ENCODE assay signal across 22 cellular contexts in the genomic region with DNA sequence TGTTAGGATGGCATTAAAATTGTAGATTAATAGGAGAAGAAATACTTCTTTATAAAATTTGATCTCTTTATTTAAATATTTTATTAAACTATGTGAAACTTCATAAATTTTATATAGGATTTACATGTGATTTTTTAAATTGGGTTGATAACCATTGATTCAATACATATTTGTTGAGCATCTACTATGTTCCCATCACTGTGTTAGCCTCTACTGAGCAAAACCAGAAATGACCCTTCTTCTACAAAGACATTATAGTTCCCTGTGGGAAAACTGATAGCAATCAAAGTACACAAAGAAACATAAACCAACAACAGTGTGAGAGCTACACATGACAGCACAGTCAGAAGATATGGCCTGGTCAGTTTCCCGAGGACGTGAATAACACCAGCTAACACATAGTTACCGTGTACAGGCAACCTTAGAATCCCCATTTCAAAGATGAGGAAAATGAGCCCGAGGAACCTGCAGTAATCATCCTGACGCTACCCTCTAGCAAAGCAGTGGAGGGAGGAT. TPM values are rescaled to one million over a fixed set of nuclear protein-coding genes. Genes with fewer than 3 reads are reported as not detected.
DNase-seq lines count a peak whose midpoint lies in the region; ATAC-seq, FAIRE-seq and TF ChIP-seq lines count a peak whose summit lies in the region.
"Had no signal": no experiment of that assay in that cellular context is flagged by ENCODE, and none has a peak within 500 bp of the region (broad histone marks: within the 10 kb centered on the region; RNA-seq: fewer than 3 reads in every experiment).

No MANE protein-coding gene starts in this region.

- intact Hi-C loops in mucosa of descending colon (cut with DNase I, micrococcal nuclease): no loop called here

- H3K4me1 ChIP-seq in HEK293 (ENCODE audit: control insufficient read depth, insufficient read depth, low read length) (no peaks in the 10 kb centered on the region; the same call in 1 of the 2 replicates), mucosa of descending colon (ENCODE audit: low read depth) (no peaks in the 10 kb centered on the region)
- H3K4me1 ChIP-seq: A549, BE2C had no signal

- no peak for ATAC-seq in mucosa of descending colon
- ATAC-seq in HG02623 (IDR thresholded peaks at IDR 0.05; ENCODE audit: unreplicated experiment): no peak
- ATAC-seq: A549 had no signal

- no peak overlapping the region for H3K27ac ChIP-seq in HEK293 (ENCODE audit: extremely low read depth, low read depth, low read length)
- H3K27ac ChIP-seq: 22Rv1, A549, BLaER1 had no signal

- CTCF ChIA-PET in HEK293 (lab: Yijun Ruan, JAX): no interaction called here

- POLR2A ChIA-PET in HEK293 (lab: Yijun Ruan, JAX): no interaction called here

- TF ChIP-seq CTCF in D721Med (IDR thresholded peaks at IDR 0.05; ENCODE audit: insufficient read depth, missing control alignments) (no peak), HEK293 (tag by site-specific recombination; IDR thresholded peaks at IDR 0.05) (no peak), LNCaP clone FGC (IDR thresholded peaks at IDR 0.05; ENCODE audit: control insufficient read depth, extremely low read depth, insufficient read depth) (no peak), mucosa of descending colon (IDR thresholded peaks at IDR 0.05) (no peak)

- peaks cover 0 to 4% of the 10 kb centered on the region in 2 experiments; a peak in 1 of 3 replicates for H3K36me3 ChIP-seq in HEK293 (ENCODE audit: control insufficient read depth in 2 of 2, insufficient read depth in 1 of 2, low read length in 2 of 2)
- no peaks in the 10 kb centered on the region for H3K36me3 ChIP-seq in mucosa of descending colon (ENCODE audit: low read depth)
- H3K36me3 ChIP-seq: BE2C had no signal

- DNase-seq in D721Med (ENCODE audit: insufficient read length, low spot score): no peak
- DNase-seq in LNCaP clone FGC (ENCODE audit: low read depth): peak; percentile 34
- DNase-seq in frontal cortex (ENCODE audit: low spot score in 2 of 2): no peak
- no peak for DNase-seq in mucosa of descending colon
- DNase-seq in Ammon's horn (ENCODE audit: low spot score): no peak
- DNase-seq in NOMO-1 treated with DMSO at 0.1 percent for 48 hours (lab: John Stamatoyannopoulos, UW; ENCODE audit: unreplicated experiment): no peak
- DNase-seq: AML-193; BE2C; C1 segment of cervical spinal cord; CD4-positive, alpha-beta memory T cell; CD4-positive, CD25-positive, alpha-beta regulatory T cell; CD8-positive, alpha-beta memory T cell; COR-L47; DMS79 treated with DMSO at 0.1 percent for 48 hours; GF-D8 had no signal

- H3K9me3 ChIP-seq in HEK293 (ENCODE audit: control insufficient read depth, insufficient read depth, low read depth, low read length) (no peaks in the 10 kb centered on the region), mucosa of descending colon (no peaks in the 10 kb centered on the region)
- H3K9me3 ChIP-seq: A549, BE2C had no signal

- H3K4me3 ChIP-seq in HEK293 (ENCODE audit: low read depth, low read length) (no peak overlapping the region), LNCaP clone FGC (ENCODE audit: low read depth, low read length) (no peak overlapping the region), mucosa of descending colon (no peak overlapping the region)
- H3K4me3 ChIP-seq: A549, BLaER1 had no signal

- FAIRE-seq in D721Med (lab: Jason Lieb, UNC): peak; percentile 67
- FAIRE-seq in frontal cortex (lab: Jason Lieb, UNC): peak; percentile 24
- FAIRE-seq: A549, GM12891, GM18507 had no signal

TF ChIP-seq in HEK293, 187 proteins besides CTCF, POLR2A, EP300 and RAD21:
- TF ChIP-seq ZXDB (tag by site-specific recombination; IDR thresholded peaks at IDR 0.05) (no peak), ZNF664 (tag by site-specific recombination; IDR thresholded peaks at IDR 0.05) (peak; percentile 90)
TF ChIP-seq in HEK293: peak in this region for 1.

RNA-seq across cellular contexts. Expression of a gene that starts 12.2 kb away (rescaled TPM):
- total RNA-seq in frontal cortex: 64.8 TPM
- total RNA-seq in mucosa of descending colon: 10 to 100 TPM; 24.0 to 39.7 (median 28.4) TPM

RNA-seq across cellular contexts. Expression of a gene that starts 12.5 kb away (rescaled TPM):
- 21.2 TPM for total RNA-seq in frontal cortex
- total RNA-seq in mucosa of descending colon: 10 to 100 TPM; 22.4 to 33.2 (median 30.3) TPM
